15 cellular contexts compared by ENCODE assay signal in genomic region chr1:169688377-169688776, GRCh38. TPM values are rescaled to one million over a fixed set of nuclear protein-coding genes. Genes with fewer than 3 reads are reported as not detected.
DNase-seq lines count a peak whose midpoint lies in the region; ATAC-seq and TF ChIP-seq lines count a peak whose summit lies in the region.
"Not testable (repeated sequence)": the region's sequence is repeated elsewhere in the genome, so short reads cannot be mapped to it uniquely, and the experiment has no call there.
"Had no signal": no experiment of that assay in that cellular context is flagged by ENCODE, and none has a peak within 500 bp of the region (broad histone marks: within the 10 kb centered on the region; RNA-seq: fewer than 3 reads in every experiment).

No MANE protein-coding gene starts in this region.

- 94 to 100% methylated on average over 3 to 5 of the region's 5 CpGs for WGBS in endodermal cell (ENCODE audit: insufficient coverage in 1 of 2, insufficient read length in 1 of 2), 2 experiments

- CTCF ChIA-PET in CD4-positive, alpha-beta memory T cell (lab: Charles Lee; ENCODE audit: partially characterized antibody), result interaction anchor here (1.4 kb wide), 1 partner anchor 30 kb away, joined by 3 read pairs; no protein-coding TSS in a partner anchor
- CTCF ChIA-PET in activated B cell treated with CpG ODN at 0.5 μM for 24 hours (lab: Charles Lee), result interaction anchor here (1.6 to 9.6 kb wide), 2 partner anchors 86 to 87 kb away, joined by 3 to 192 read pairs; no protein-coding TSS in a partner anchor
- CTCF ChIA-PET in activated CD4-positive, alpha-beta memory T cell treated with anti-CD3 and anti-CD28 coated beads for 36 hours (lab: Charles Lee), result interaction anchor here (1.2 kb wide), 1 partner anchor 24 kb away, joined by 3 read pairs; no protein-coding TSS in a partner anchor
- CTCF ChIA-PET in activated naive CD4-positive, alpha-beta T cell treated with anti-CD3 and anti-CD28 coated beads for 36 hours (lab: Charles Lee), result interaction anchor here (3.1 to 11.8 kb wide), 3 partner anchors 20 to 102 kb away, joined by 8 to 161 read pairs (median 27); partner anchors contain the start of genes F5 and SELL

- DNase-seq in CD4-positive, CD25-positive, alpha-beta regulatory T cell; CD4-positive, alpha-beta memory T cell; activated B cell treated with CpG ODN at 0.5 μM for 24 hours; activated CD4-positive, alpha-beta memory T cell treated with anti-CD3 and anti-CD28 coated beads for 36 hours; activated naive CD4-positive, alpha-beta T cell treated with anti-CD3 and anti-CD28 coated beads for 36 hours; endodermal cell; stimulated activated naive B cell treated with anti-CD40 and anti-IgM and Interleukin-4, amounts not matched to agents 10 μg/mL and 1 μg/mL and 100 μg/mL, for 72 hours: not testable (repeated sequence)

- H3K9ac ChIP-seq in endodermal cell (ENCODE audit: extremely low read depth, low read length, poor library complexity, severe bottlenecking), result not testable (repeated sequence)

- H3K4me3 ChIP-seq in CD4-positive, CD25-positive, alpha-beta regulatory T cell (ENCODE audit: low read depth, low read length), result peak overlapping the region; percentile 65
- H3K4me3 ChIP-seq in CD4-positive, alpha-beta memory T cell (ENCODE audit: low read length in 2 of 2); neutrophil (ENCODE audit: low read depth in 1 of 2, low read length in 1 of 2): not testable (repeated sequence)
- H3K4me3 ChIP-seq in endodermal cell (ENCODE audit: low read length), result peak overlapping the region; percentile 47

- not testable (repeated sequence) for TF ChIP-seq CTCF in activated B cell treated with CpG ODN at 0.5 μM for 24 hours (IDR thresholded peaks at IDR 0.05); endodermal cell (conservative IDR thresholded peaks at IDR 0.05); neutrophil (IDR thresholded peaks at IDR 0.05)

- H3K9me3 Mint-ChIP-seq in CD4-positive, CD25-positive, alpha-beta regulatory T cell; CD4-positive, alpha-beta memory T cell; activated B cell treated with CpG ODN at 0.5 μM for 24 hours; activated CD4-positive, alpha-beta memory T cell treated with anti-CD3 and anti-CD28 coated beads for 36 hours; activated naive CD4-positive, alpha-beta T cell treated with anti-CD3 and anti-CD28 coated beads for 36 hours; endodermal cell; stimulated activated naive B cell treated with anti-CD40 and anti-IgM and Interleukin-4, amounts not matched to agents 10 μg/mL and 1 μg/mL and 100 μg/mL, for 72 hours: not testable (repeated sequence)

- H3K27ac Mint-ChIP-seq in CD4-positive, CD25-positive, alpha-beta regulatory T cell; activated B cell treated with CpG ODN at 0.5 μM for 24 hours; activated naive CD4-positive, alpha-beta T cell treated with anti-CD3 and anti-CD28 coated beads for 36 hours; endodermal cell: not testable (repeated sequence)
- H3K27ac Mint-ChIP-seq in CD4-positive, alpha-beta memory T cell, result peak overlapping the region in 3 of 7 donors; percentile 84 to 93 (median 91)
- peak overlapping the region; percentile 76 for H3K27ac Mint-ChIP-seq in activated CD4-positive, alpha-beta memory T cell treated with anti-CD3 and anti-CD28 coated beads for 36 hours
- H3K27ac Mint-ChIP-seq in stimulated activated naive B cell treated with anti-CD40 and anti-IgM and Interleukin-4, amounts not matched to agents 10 μg/mL and 1 μg/mL and 100 μg/mL, for 72 hours, result peak overlapping the region; percentile 72

- H3K27me3 Mint-ChIP-seq in CD4-positive, CD25-positive, alpha-beta regulatory T cell; CD4-positive, alpha-beta memory T cell; activated B cell treated with CpG ODN at 0.5 μM for 24 hours; activated CD4-positive, alpha-beta memory T cell treated with anti-CD3 and anti-CD28 coated beads for 36 hours; activated naive CD4-positive, alpha-beta T cell treated with anti-CD3 and anti-CD28 coated beads for 36 hours (ENCODE audit: low read depth); stimulated activated naive B cell treated with anti-CD40 and anti-IgM and Interleukin-4, amounts not matched to agents 10 μg/mL and 1 μg/mL and 100 μg/mL, for 72 hours: not testable (repeated sequence)
- H3K27me3 Mint-ChIP-seq in endodermal cell (ENCODE audit: insufficient read depth), result peaks cover 40% of the 10 kb centered on the region

- not testable (repeated sequence) for H3K4me3 Mint-ChIP-seq in CD4-positive, CD25-positive, alpha-beta regulatory T cell; CD4-positive, alpha-beta memory T cell; endodermal cell; stimulated activated naive B cell treated with anti-CD40 and anti-IgM and Interleukin-4, amounts not matched to agents 10 μg/mL and 1 μg/mL and 100 μg/mL, for 72 hours
- H3K4me3 Mint-ChIP-seq in activated B cell treated with CpG ODN at 0.5 μM for 24 hours, result peak overlapping the region; percentile 4
- H3K4me3 Mint-ChIP-seq in activated CD4-positive, alpha-beta memory T cell treated with anti-CD3 and anti-CD28 coated beads for 36 hours, result peak overlapping the region; percentile 24
- H3K4me3 Mint-ChIP-seq in activated naive CD4-positive, alpha-beta T cell treated with anti-CD3 and anti-CD28 coated beads for 36 hours, result peak overlapping the region; percentile 26

- peaks cover 18% of the 10 kb centered on the region for H3K36me3 ChIP-seq in CD4-positive, CD25-positive, alpha-beta regulatory T cell (ENCODE audit: control insufficient read depth, insufficient read depth, low read length)
- not testable (repeated sequence) for H3K36me3 ChIP-seq in CD4-positive, alpha-beta memory T cell (ENCODE audit: insufficient read depth, low read length); endodermal cell (ENCODE audit: control insufficient read depth, insufficient read depth, low read length)
- peaks cover 42% of the 10 kb centered on the region for H3K36me3 ChIP-seq in neutrophil

- H3K27me3 ChIP-seq in CD4-positive, CD25-positive, alpha-beta regulatory T cell (ENCODE audit: control insufficient read depth, insufficient read depth, low read length); CD4-positive, alpha-beta memory T cell (ENCODE audit: insufficient read depth, low read length); endodermal cell (ENCODE audit: control insufficient read depth, insufficient read depth, low read length, poor library complexity, severe bottlenecking); neutrophil: not testable (repeated sequence)

- H3K36me3 Mint-ChIP-seq in CD4-positive, CD25-positive, alpha-beta regulatory T cell, result peaks cover 15% of the 10 kb centered on the region
- peaks cover 11 to 14% of the 10 kb centered on the region in 2 donors for H3K36me3 Mint-ChIP-seq in CD4-positive, alpha-beta memory T cell
- peaks cover 22% of the 10 kb centered on the region for H3K36me3 Mint-ChIP-seq in activated B cell treated with CpG ODN at 0.5 μM for 24 hours (ENCODE audit: low read depth)
- not testable (repeated sequence) for H3K36me3 Mint-ChIP-seq in activated CD4-positive, alpha-beta memory T cell treated with anti-CD3 and anti-CD28 coated beads for 36 hours; endodermal cell (ENCODE audit: low read depth); stimulated activated naive B cell treated with anti-CD40 and anti-IgM and Interleukin-4, amounts not matched to agents 10 μg/mL and 1 μg/mL and 100 μg/mL, for 72 hours
- H3K36me3 Mint-ChIP-seq in activated naive CD4-positive, alpha-beta T cell treated with anti-CD3 and anti-CD28 coated beads for 36 hours (ENCODE audit: low read depth), result peaks cover 23% of the 10 kb centered on the region

- POLR2A ChIA-PET in CD4-positive, alpha-beta memory T cell (lab: Charles Lee; ENCODE audit: partially characterized antibody), result interaction anchor here (0.7 to 9.5 kb wide), 4 partner anchors 9 to 84 kb away, joined by 3 to 248 read pairs (median 172); no protein-coding TSS in a partner anchor
- POLR2A ChIA-PET in activated B cell treated with CpG ODN at 0.5 μM for 24 hours (lab: Charles Lee), result interaction anchor here (0.6 to 6.2 kb wide), 2 partner anchors 12 to 18 kb away, joined by 4 to 57 read pairs; no protein-coding TSS in a partner anchor
- POLR2A ChIA-PET in activated CD4-positive, alpha-beta memory T cell treated with anti-CD3 and anti-CD28 coated beads for 36 hours (lab: Charles Lee), result interaction anchor here (0.9 kb wide), 1 partner anchor 11 kb away, joined by 5 read pairs; no protein-coding TSS in a partner anchor

- H3K27ac ChIP-seq in CD4-positive, CD25-positive, alpha-beta regulatory T cell (ENCODE audit: insufficient read depth, low read length, poor library complexity, severe bottlenecking), result peak overlapping the region; percentile 88
- H3K27ac ChIP-seq in CD4-positive, alpha-beta memory T cell (ENCODE audit: low read depth, low read length), result peak overlapping the region; percentile 8
- not testable (repeated sequence) for H3K27ac ChIP-seq in endodermal cell (ENCODE audit: low read depth, low read length)
- H3K27ac ChIP-seq in neutrophil, result peak overlapping the region; percentile 89

- peaks cover 74% of the 10 kb centered on the region for H3K4me1 ChIP-seq in CD4-positive, CD25-positive, alpha-beta regulatory T cell (ENCODE audit: control insufficient read depth, insufficient read depth, low read length, poor library complexity, severe bottlenecking)
- H3K4me1 ChIP-seq in CD4-positive, alpha-beta memory T cell (ENCODE audit: insufficient read depth, low read length), result peaks cover 68% of the 10 kb centered on the region
- not testable (repeated sequence) for H3K4me1 ChIP-seq in endodermal cell (ENCODE audit: control insufficient read depth, insufficient read depth, low read length)
- peaks cover 23 to 40% of the 10 kb centered on the region in 2 experiments for H3K4me1 ChIP-seq in neutrophil (ENCODE audit: control insufficient read depth in 1 of 2, insufficient read depth in 1 of 2, low read depth in 1 of 2, low read length in 1 of 2)

- intact Hi-C loops in CD4-positive, alpha-beta memory T cell (cut with micrococcal nuclease); activated B cell treated with CpG ODN at 0.5 μM for 24 hours (cut with micrococcal nuclease); activated CD4-positive, alpha-beta memory T cell treated with anti-CD3 and anti-CD28 coated beads for 36 hours (cut with micrococcal nuclease); activated naive CD4-positive, alpha-beta T cell treated with anti-CD3 and anti-CD28 coated beads for 36 hours (cut with micrococcal nuclease): not testable (repeated sequence)

- not testable (repeated sequence) for ATAC-seq in CD4-positive, CD25-positive, alpha-beta regulatory T cell (ENCODE audit: low read depth in 2 of 2); activated B cell treated with CpG ODN at 0.5 μM for 24 hours (ENCODE audit: low read depth); stimulated activated naive B cell treated with anti-CD40 and anti-IgM and Interleukin-4, amounts not matched to agents 10 μg/mL and 1 μg/mL and 100 μg/mL, for 72 hours (replicated peaks)

- not testable (repeated sequence) for H3K9me3 ChIP-seq in CD4-positive, CD25-positive, alpha-beta regulatory T cell (ENCODE audit: control insufficient read depth in 2 of 2, low read length in 2 of 2); CD4-positive, alpha-beta memory T cell (ENCODE audit: control insufficient read depth in 1 of 2, low read length in 2 of 2); neutrophil
- peaks cover 47% of the 10 kb centered on the region for H3K9me3 ChIP-seq in endodermal cell (ENCODE audit: control insufficient read depth, low read length)

- peaks cover 12 to 42% (median 22%) of the 10 kb centered on the region in 4 donors for H3K4me1 Mint-ChIP-seq in CD4-positive, CD25-positive, alpha-beta regulatory T cell
- H3K4me1 Mint-ChIP-seq in CD4-positive, alpha-beta memory T cell, result peaks cover 38 to 49% (median 41%) of the 10 kb centered on the region in 4 donors
- H3K4me1 Mint-ChIP-seq in activated B cell treated with CpG ODN at 0.5 μM for 24 hours (peaks cover 51% of the 10 kb centered on the region), endodermal cell (peaks cover 10% of the 10 kb centered on the region)
- H3K4me1 Mint-ChIP-seq in activated CD4-positive, alpha-beta memory T cell treated with anti-CD3 and anti-CD28 coated beads for 36 hours (ENCODE audit: low read depth), result peaks cover 49% of the 10 kb centered on the region
- H3K4me1 Mint-ChIP-seq in activated naive CD4-positive, alpha-beta T cell treated with anti-CD3 and anti-CD28 coated beads for 36 hours (ENCODE audit: low read depth), result peaks cover 49% of the 10 kb centered on the region
- peaks cover 26 to 42% of the 10 kb centered on the region in 2 donors for H3K4me1 Mint-ChIP-seq in stimulated activated naive B cell treated with anti-CD40 and anti-IgM and Interleukin-4, amounts not matched to agents 10 μg/mL and 1 μg/mL and 100 μg/mL, for 72 hours

RNA-seq across cellular contexts. Expression of gene SELL, which starts 23.0 kb away (rescaled TPM):
- 370 TPM for total RNA-seq in CD4-positive, CD25-positive, alpha-beta regulatory T cell
- polyA plus RNA-seq in CD4-positive, CD25-positive, alpha-beta regulatory T cell, result 1,000 to 10,000 TPM; 1,894 to 2,165 (median 2,020) TPM
- total RNA-seq in CD4-positive, alpha-beta memory T cell, result 100 to 1,000 TPM; 378 to 396 TPM
- 1,000 to 10,000 TPM in 1 of 2 donors, 100 to 1,000 TPM in 1; 876 to 1,603 TPM for polyA plus RNA-seq in CD4-positive, alpha-beta memory T cell
- total RNA-seq in activated B cell treated with CpG ODN at 0.5 μM for 24 hours, result 151 and 156 TPM in 2 replicates
- 100 to 1,000 TPM; 103 to 110 TPM for total RNA-seq in activated CD4-positive, alpha-beta memory T cell treated with anti-CD3 and anti-CD28 coated beads for 36 hours
- 100 to 1,000 TPM; 362 to 365 TPM for total RNA-seq in activated naive CD4-positive, alpha-beta T cell treated with anti-CD3 and anti-CD28 coated beads for 36 hours
- under 1 TPM in 1 of 2 donors, not detected in 1; 0.95 TPM for total RNA-seq in endodermal cell
- not detected for polyA plus RNA-seq in endodermal cell (2013, experiment 1 of 2)
- not detected for polyA plus RNA-seq in endodermal cell (2013, experiment 2 of 2)
- total RNA-seq: A673, G401 had no signal

RNA-seq across cellular contexts. Expression of gene SELE, which starts 45.5 kb away (rescaled TPM):
- not detected for total RNA-seq in CD4-positive, CD25-positive, alpha-beta regulatory T cell
- under 1 TPM in 2 of 4 donors, not detected in 2; 0.06 to 0.09 TPM for polyA plus RNA-seq in CD4-positive, CD25-positive, alpha-beta regulatory T cell
- not detected for total RNA-seq in CD4-positive, alpha-beta memory T cell
- polyA plus RNA-seq in CD4-positive, alpha-beta memory T cell, result not detected
- not detected in 2 replicates for total RNA-seq in activated B cell treated with CpG ODN at 0.5 μM for 24 hours
- not detected for total RNA-seq in activated CD4-positive, alpha-beta memory T cell treated with anti-CD3 and anti-CD28 coated beads for 36 hours
- not detected for total RNA-seq in activated naive CD4-positive, alpha-beta T cell treated with anti-CD3 and anti-CD28 coated beads for 36 hours
- total RNA-seq in endodermal cell, result not detected
- polyA plus RNA-seq in endodermal cell (2013, experiment 1 of 2), result 0.28 TPM
- polyA plus RNA-seq in endodermal cell (2013, experiment 2 of 2), result not detected
- total RNA-seq: A673; CD8-positive, alpha-beta memory T cell; G401; GM12878 had no signal
- polyA plus RNA-seq: AG04450, BJ, GM12878 had no signal

RNA-seq across cellular contexts. Expression of gene SELP, which starts 58.5 kb away (rescaled TPM):
- total RNA-seq in CD4-positive, CD25-positive, alpha-beta regulatory T cell, result 12.1 TPM
- 10 to 100 TPM; 15.2 to 25.2 (median 22.5) TPM for polyA plus RNA-seq in CD4-positive, CD25-positive, alpha-beta regulatory T cell
- 1 to 10 TPM; 1.9 to 2.2 TPM for total RNA-seq in CD4-positive, alpha-beta memory T cell
- polyA plus RNA-seq in CD4-positive, alpha-beta memory T cell, result 1 to 10 TPM in 1 of 2 donors, not detected in 1; 1.4 TPM
- total RNA-seq in activated B cell treated with CpG ODN at 0.5 μM for 24 hours, result 0.27 and 0.60 TPM in 2 replicates
- under 1 TPM; 0.70 to 0.97 TPM for total RNA-seq in activated CD4-positive, alpha-beta memory T cell treated with anti-CD3 and anti-CD28 coated beads for 36 hours
- 1 to 10 TPM; 2.4 to 2.6 TPM for total RNA-seq in activated naive CD4-positive, alpha-beta T cell treated with anti-CD3 and anti-CD28 coated beads for 36 hours
- total RNA-seq in endodermal cell, result not detected
- polyA plus RNA-seq in endodermal cell (2013, experiment 1 of 2), result not detected
- not detected for polyA plus RNA-seq in endodermal cell (2013, experiment 2 of 2)
- total RNA-seq: A673, Daoy, G401 had no signal
- polyA plus RNA-seq: AG04450, BJ had no signal

Comparison
In these comparisons a context has a peak if more than half of its experiments do, and no peak if none do; other contexts are left out.
1. RNA of gene SELL, which starts 23.0 kb away (total RNA-seq): 378 to 396 TPM in CD4-positive, alpha-beta memory T cell, 370 TPM in CD4-positive, CD25-positive, alpha-beta regulatory T cell (single experiment), 362 to 365 TPM in activated naive CD4-positive, alpha-beta T cell treated with anti-CD3 and anti-CD28 coated beads for 36 hours, 151 to 156 TPM in activated B cell treated with CpG ODN at 0.5 μM for 24 hours and 103 to 110 TPM in activated CD4-positive, alpha-beta memory T cell treated with anti-CD3 and anti-CD28 coated beads for 36 hours; 0.95 TPM in endodermal cell; every median in the first group is over 10 times any median in the second.